16 cellular contexts compared by ENCODE assay signal in the genomic region with DNA sequence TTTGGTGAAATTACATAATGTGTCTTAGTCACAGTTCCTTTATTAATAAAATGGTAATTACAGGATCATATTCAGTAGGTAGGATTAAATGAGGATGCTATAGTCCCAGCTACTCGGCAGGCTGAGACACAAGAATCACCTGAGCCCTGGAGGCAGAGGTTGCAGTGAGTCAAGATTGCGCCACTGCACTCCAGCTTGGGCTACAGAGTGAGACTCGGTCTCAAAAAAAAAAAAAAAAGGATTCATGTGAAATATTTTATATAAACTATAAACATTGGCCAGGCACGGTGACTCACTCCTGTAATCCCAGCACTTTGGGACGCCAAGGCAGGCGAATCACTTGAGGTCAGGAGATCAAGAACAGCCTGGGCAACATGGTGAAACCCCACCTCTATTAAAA.
DNase-seq lines count a peak whose midpoint lies in the region; ATAC-seq, FAIRE-seq and TF ChIP-seq lines count a peak whose summit lies in the region.
"Had no signal": no experiment of that assay in that cellular context is flagged by ENCODE, and none has a peak within 500 bp of the region (broad histone marks: within the 10 kb centered on the region; RNA-seq: fewer than 3 reads in every experiment).

No MANE protein-coding gene starts in this region.

- no peaks in the 10 kb centered on the region for H3K79me1 ChIP-seq in mesenchymal stem cell (replicated peaks; ENCODE audit: low read length, poor library complexity, severe bottlenecking)

- no peak overlapping the region for H2AFZ ChIP-seq in mesenchymal stem cell (ENCODE audit: low read depth, low read length)

- H4K8ac ChIP-seq in mesenchymal stem cell (ENCODE audit: low read length): no peak overlapping the region

- H3K36me3 ChIP-seq in mesenchymal stem cell (ENCODE audit: control insufficient read depth in 1 of 2, insufficient read depth in 2 of 2, low read depth in 1 of 2, low read length in 2 of 2) (no peaks in the 10 kb centered on the region), gastrocnemius medialis (no peaks in the 10 kb centered on the region)
- H3K36me3 ChIP-seq: uterus had no signal

- H3K4me3 ChIP-seq in choroid plexus epithelial cell (ENCODE audit: low read depth, low read length) (no peak overlapping the region), mesenchymal stem cell (ENCODE audit: insufficient read depth in 1 of 2, low read depth in 1 of 2, low read length in 2 of 2) (no peak overlapping the region), gastrocnemius medialis (no peak overlapping the region)
- H3K4me3 ChIP-seq: coronary artery, uterus had no signal

- in situ Hi-C loops in gastrocnemius medialis (cut with MboI; ENCODE audit: low sequenced_read_pairs in 4 of 4): no loop called here

- H4K91ac ChIP-seq in mesenchymal stem cell (ENCODE audit: low read length): no peak overlapping the region

- no peak overlapping the region for H2BK15ac ChIP-seq in mesenchymal stem cell (ENCODE audit: low read depth, poor library complexity, severe bottlenecking)

- no peak overlapping the region for H3K4ac ChIP-seq in mesenchymal stem cell (ENCODE audit: low read depth in 1 of 2, low read length in 2 of 2)

- no peak overlapping the region for H2BK5ac ChIP-seq in mesenchymal stem cell (ENCODE audit: low read depth, low read length, poor library complexity, severe bottlenecking)

- H3K4me2 ChIP-seq in mesenchymal stem cell (ENCODE audit: low read length, poor library complexity, severe bottlenecking): no peak overlapping the region

- DNase-seq in ELR (ENCODE audit: low read depth) (peak; percentile 85), RCC 7860 (ENCODE audit: low spot score) (peak; percentile 35), choroid plexus epithelial cell (ENCODE audit: low read depth) (peak; percentile 61), mesenchymal stem cell (peak; percentile 42), NCI-H1436 treated with DMSO at 0.1 percent for 48 hours (lab: John Stamatoyannopoulos, UW) (no peak), gastrocnemius medialis (no peak)
- DNase-seq: amygdala; hypothalamus; NCI-H1694; stimulated activated CD4-positive, alpha-beta T cell treated with anti-CD3 and anti-CD28 coated beads, Interleukin-15, amount 100 ng/mL, for 24 hours; uterus had no signal

- no peak overlapping the region for H2BK120ac ChIP-seq in mesenchymal stem cell (ENCODE audit: low read depth, low read length)

- no peak for ATAC-seq in GM19455 (IDR thresholded peaks at IDR 0.05; ENCODE audit: unreplicated experiment)
- no peak for ATAC-seq in HG03521 (IDR thresholded peaks at IDR 0.05; ENCODE audit: unreplicated experiment)
- ATAC-seq in gastrocnemius medialis: no peak
- ATAC-seq: left lobe of liver had no signal

- H3K23ac ChIP-seq in mesenchymal stem cell (ENCODE audit: low read length in 2 of 2): no peak overlapping the region

- H2AK5ac ChIP-seq in mesenchymal stem cell (ENCODE audit: low read length, severe bottlenecking): no peak overlapping the region

- H3K27me3 ChIP-seq in mesenchymal stem cell (ENCODE audit: control insufficient read depth in 1 of 2, insufficient read depth in 1 of 2, low read length in 2 of 2) (no peaks in the 10 kb centered on the region), gastrocnemius medialis (no peaks in the 10 kb centered on the region)
- H3K27me3 ChIP-seq: uterus had no signal

- 31% methylated on average over 4 of the region's 6 CpGs for WGBS in mesenchymal stem cell

- H3K14ac ChIP-seq in mesenchymal stem cell (ENCODE audit: low read length in 2 of 2): no peak overlapping the region

- H3K4me1 ChIP-seq in mesenchymal stem cell (ENCODE audit: control insufficient read depth, insufficient read depth, low read depth, low read length) (no peaks in the 10 kb centered on the region), gastrocnemius medialis (peaks cover 5% of the 10 kb centered on the region in 2 donors)
- H3K4me1 ChIP-seq: uterus had no signal

- H3K18ac ChIP-seq in mesenchymal stem cell (ENCODE audit: low read depth in 1 of 2, low read length in 2 of 2): no peak overlapping the region

- no peak for FAIRE-seq in RCC 7860 (lab: Jason Lieb, UNC)
- FAIRE-seq: D721Med had no signal

- TF ChIP-seq POLR2A in gastrocnemius medialis (IDR thresholded peaks at IDR 0.05): no peak

- no peak overlapping the region for H3K9ac ChIP-seq in mesenchymal stem cell (ENCODE audit: low read length)

- no peak overlapping the region for H2BK12ac ChIP-seq in mesenchymal stem cell (ENCODE audit: low read length in 2 of 2)

- H3K27ac ChIP-seq in mesenchymal stem cell (ENCODE audit: low read length, poor library complexity, severe bottlenecking): no peak overlapping the region
- H3K27ac ChIP-seq in gastrocnemius medialis: no peak overlapping the region
- H3K27ac ChIP-seq: coronary artery, uterus had no signal

- no peak for TF ChIP-seq CTCF in choroid plexus epithelial cell (conservative IDR thresholded peaks at IDR 0.05; ENCODE audit: low read depth, low read length)
- TF ChIP-seq CTCF in gastrocnemius medialis (IDR thresholded peaks at IDR 0.05 in 4 of 5, conservative IDR thresholded peaks at IDR 0.05 in 1 of 5): no peak

- H3K9me3 ChIP-seq in mesenchymal stem cell (ENCODE audit: control insufficient read depth, low read length): no peaks in the 10 kb centered on the region
- H3K9me3 ChIP-seq in gastrocnemius medialis: no peaks in the 10 kb centered on the region
- H3K9me3 ChIP-seq: uterus had no signal

- intact Hi-C loops in gastrocnemius medialis (cut with DNase I; ENCODE audit: low total_unique reads): no loop called here

Comparison
In these comparisons a context has a peak if more than half of its experiments do, and no peak if none do; other contexts are left out.
1. DNase-seq: peak in ELR (single experiment), RCC 7860 (single experiment), choroid plexus epithelial cell (single experiment) and mesenchymal stem cell (single experiment); none in NCI-H1436 treated with DMSO at 0.1 percent for 48 hours (single experiment) and gastrocnemius medialis (0 of 2).